In the genomic region with DNA sequence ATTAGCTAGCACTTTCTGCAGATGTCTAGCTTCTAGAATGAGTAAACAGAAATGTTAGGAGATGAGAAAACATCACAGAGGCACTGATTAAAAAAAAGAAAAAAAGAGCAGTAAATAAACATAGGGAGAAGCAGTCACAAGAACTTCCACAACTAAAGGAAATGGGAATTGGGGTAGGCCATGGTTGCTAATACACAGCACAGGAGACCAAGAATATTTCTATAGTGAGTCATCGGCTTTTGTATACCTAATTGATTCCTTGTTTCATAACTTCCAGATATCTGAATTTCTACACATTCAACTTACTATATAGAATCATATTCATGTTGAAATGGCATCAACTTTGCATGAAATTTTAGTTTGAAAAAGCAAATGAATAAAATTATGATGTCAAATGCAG, we compare ENCODE assay signal across 12 cellular contexts. TPM values are rescaled to one million over a fixed set of nuclear protein-coding genes. Genes with fewer than 3 reads are reported as not detected.
A peak's percentile ranks its signal among the peaks of the same experiment; 100 is the strongest.
DNase-seq lines count a peak whose midpoint lies in the region; ATAC-seq and TF ChIP-seq lines count a peak whose summit lies in the region.
"Had no signal": no experiment of that assay in that cellular context is flagged by ENCODE, and none has a peak within 500 bp of the region (broad histone marks: within the 10 kb centered on the region; RNA-seq: fewer than 3 reads in every experiment).

No MANE protein-coding gene starts in this region.

- peaks cover 16% of the 10 kb centered on the region for H3K4me1 Mint-ChIP-seq in progenitor cell of endocrine pancreas (ENCODE audit: low read depth)

- no peak for TF ChIP-seq POLR2A in spleen (IDR thresholded peaks at IDR 0.05)

- ATAC-seq in GM18498 (IDR thresholded peaks at IDR 0.05; ENCODE audit: unreplicated experiment), result no peak
- ATAC-seq: left ventricle myocardium superior had no signal

- H3K4me1 ChIP-seq in spleen, result no peaks in the 10 kb centered on the region
- H3K4me1 ChIP-seq: right lobe of liver had no signal

- no peaks in the 10 kb centered on the region for H3K36me3 Mint-ChIP-seq in progenitor cell of endocrine pancreas (ENCODE audit: insufficient read depth)

- peak overlapping the region; percentile 69 for H3K27ac Mint-ChIP-seq in progenitor cell of endocrine pancreas
- H3K27ac Mint-ChIP-seq: endodermal cell had no signal

- H3K36me3 ChIP-seq in SK-N-MC (ENCODE audit: insufficient read depth, low read length), result no peaks in the 10 kb centered on the region
- H3K36me3 ChIP-seq in spleen, result no peaks in the 10 kb centered on the region
- H3K36me3 ChIP-seq: right lobe of liver had no signal

- H3K9ac ChIP-seq in SK-N-MC (ENCODE audit: insufficient read length), result no peak overlapping the region

- intact Hi-C loops in spleen (cut with DNase I; ENCODE audit: low total_unique reads), result no loop called here

- no peaks in the 10 kb centered on the region for H3K9me3 ChIP-seq in SK-N-MC (ENCODE audit: low read depth, low read length)
- H3K9me3 ChIP-seq in spleen, result no peaks in the 10 kb centered on the region
- H3K9me3 ChIP-seq: right lobe of liver had no signal

- H3K27ac ChIP-seq in SK-N-MC (0 out of 2 replicates have a peak overlapping the region, but pooled peaks have one; percentile 57), spleen (no peak overlapping the region)
- H3K27ac ChIP-seq: right lobe of liver had no signal

- TF ChIP-seq CTCF in fibroblast of pulmonary artery (IDR thresholded peaks at IDR 0.05; ENCODE audit: low read length, missing control alignments) (no peak), progenitor cell of endocrine pancreas (IDR thresholded peaks at IDR 0.05; ENCODE audit: unreplicated experiment) (no peak), spleen (IDR thresholded peaks at IDR 0.05 in 8 of 11, conservative IDR thresholded peaks at IDR 0.05 in 3 of 11) (no peak)

- H3K4me3 Mint-ChIP-seq in progenitor cell of endocrine pancreas (ENCODE audit: low read depth), result no peak overlapping the region
- H3K4me3 Mint-ChIP-seq: endodermal cell had no signal

- WGBS in spleen, 5 donors, result 95 to 100% (median 97%) methylated on average over 1 of the region's 1 CpG

- H3K27me3 Mint-ChIP-seq in progenitor cell of endocrine pancreas, result no peaks in the 10 kb centered on the region

- H3K27me3 ChIP-seq in spleen (replicated peaks in 1 of 7), result no peaks in the 10 kb centered on the region
- H3K27me3 ChIP-seq: right lobe of liver had no signal

- H3K9me3 Mint-ChIP-seq in progenitor cell of endocrine pancreas (ENCODE audit: low read depth), result no peaks in the 10 kb centered on the region
- H3K9me3 Mint-ChIP-seq: endodermal cell had no signal

- H3K4me3 ChIP-seq in SK-N-MC (no peak overlapping the region), fibroblast of pulmonary artery (replicated peaks; ENCODE audit: low read depth, low read length) (no peak overlapping the region), spleen (no peak overlapping the region)
- H3K4me3 ChIP-seq: right lobe of liver had no signal

- peak; percentile 77 for DNase-seq in EH (ENCODE audit: low read depth)
- no peak for DNase-seq in SK-N-MC (ENCODE audit: low read depth, low spot score)
- peak; percentile 82 for DNase-seq in fibroblast of pulmonary artery (ENCODE audit: low read depth)
- DNase-seq in progenitor cell of endocrine pancreas (ENCODE audit: low spot score, unreplicated experiment), result no peak
- DNase-seq in NCI-H510A treated with DMSO at 0.1 percent for 48 hours (lab: John Stamatoyannopoulos, UW), result no peak
- no peak for DNase-seq in NAMALWA (ENCODE audit: low spot score)
- no peak for DNase-seq in spleen
- DNase-seq: endodermal cell, left ventricle myocardium superior, NCI-H1092, right lobe of liver had no signal

RNA-seq across cellular contexts. Expression of gene TCF12, which starts 47.3 kb away (rescaled TPM):
- total RNA-seq in progenitor cell of endocrine pancreas (164 and 167 TPM in 2 replicates), spleen (100 to 1,000 TPM in 6 of 7 donors, 10 to 100 TPM in 1; 95.6 to 139 (median 123) TPM)
- 10 to 100 TPM in 2 of 3 donors, 1 to 10 TPM in 1; 8.3 to 15.8 (median 13.7) TPM for polyA plus RNA-seq in spleen

Comparison
In these comparisons a context has a peak if more than half of its experiments do, and no peak if none do; other contexts are left out.
1. DNase-seq: peak in EH (single experiment) and fibroblast of pulmonary artery (single experiment); none in SK-N-MC (single experiment), progenitor cell of endocrine pancreas (single experiment), NCI-H510A treated with DMSO at 0.1 percent for 48 hours (single experiment), NAMALWA (single experiment) and spleen (single experiment).